Comparison of ENCODE assay signal across 34 cellular contexts in the genomic region with DNA sequence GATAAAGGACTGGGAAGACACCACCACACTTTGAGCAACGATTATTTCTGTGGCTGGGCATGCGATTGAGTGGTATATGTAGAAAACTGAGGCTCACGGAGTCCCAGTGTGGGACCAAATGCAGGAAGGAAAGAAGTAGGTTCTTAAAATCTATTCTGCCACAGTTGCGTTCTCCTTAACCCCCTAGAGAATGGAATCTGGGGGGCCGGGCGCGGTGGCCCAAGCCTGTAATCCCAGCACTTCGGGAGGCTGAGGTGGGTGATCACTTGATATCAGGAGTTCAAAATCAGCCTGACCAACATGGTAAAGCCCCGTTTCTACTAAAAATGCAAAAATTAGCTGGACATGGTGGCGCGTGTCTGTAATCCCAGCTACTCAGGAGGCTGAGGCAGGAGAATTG. TPM values are rescaled to one million over a fixed set of nuclear protein-coding genes. Genes with fewer than 3 reads are reported as not detected.
DNase-seq lines count a peak whose midpoint lies in the region; ATAC-seq, FAIRE-seq and TF ChIP-seq lines count a peak whose summit lies in the region.
"Had no signal": no experiment of that assay in that cellular context is flagged by ENCODE, and none has a peak within 500 bp of the region (broad histone marks: within the 10 kb centered on the region; RNA-seq: fewer than 3 reads in every experiment).

No MANE protein-coding gene starts in this region.

- H3K79me2 ChIP-seq in endothelial cell of umbilical vein (ENCODE audit: control insufficient read depth, insufficient read depth, low read length), result no peaks in the 10 kb centered on the region

- H3K9me3 ChIP-seq in endothelial cell of umbilical vein (replicated peaks; ENCODE audit: control insufficient read depth, insufficient read depth, low read length) (no peaks in the 10 kb centered on the region), kidney (ENCODE audit: control insufficient read depth in 1 of 2, low read length in 2 of 2) (no peaks in the 10 kb centered on the region), spleen (no peaks in the 10 kb centered on the region)
- H3K9me3 ChIP-seq: A549; BE2C; BLaER1; BLaER1 treated with 17β-estradiol and CSF1 and Interleukin-3, amounts not matched to agents 10 nM and 100 nM; Caco-2 had no signal

- H3K27ac ChIP-seq in endothelial cell of umbilical vein (ENCODE audit: insufficient read depth, low read depth, low read length) (no peak overlapping the region), kidney (ENCODE audit: low read depth in 2 of 2, low read length in 2 of 2) (no peak overlapping the region), spleen (no peak overlapping the region)
- H3K27ac ChIP-seq: 22Rv1; A549; BLaER1; BLaER1 treated with 17β-estradiol and CSF1 and Interleukin-3, amounts not matched to agents 10 nM and 100 nM; C4-2B had no signal

- no peak overlapping the region for H2AFZ ChIP-seq in endothelial cell of umbilical vein (ENCODE audit: low read depth, low read length)

- H3K4me2 ChIP-seq in endothelial cell of umbilical vein (ENCODE audit: insufficient read depth, low read length), result no peak overlapping the region
- H3K4me2 ChIP-seq: A549; BLaER1; BLaER1 treated with 17β-estradiol and CSF1 and Interleukin-3, amounts not matched to agents 10 nM and 100 nM had no signal

- TF ChIP-seq POLR2A in endothelial cell of umbilical vein (IDR thresholded peaks at IDR 0.05; ENCODE audit: low read depth, low read length) (no peak), spleen (IDR thresholded peaks at IDR 0.05) (no peak)

- FAIRE-seq in endothelial cell of umbilical vein (lab: Jason Lieb, UNC) (peak; percentile 63), kidney (lab: Jason Lieb, UNC) (no peak)
- FAIRE-seq: A204.1, A549, D721Med had no signal

- no peaks in the 10 kb centered on the region for H4K20me1 ChIP-seq in endothelial cell of umbilical vein (replicated peaks; ENCODE audit: control insufficient read depth, extremely low read depth, insufficient read depth, low read length)
- H4K20me1 ChIP-seq: BLaER1; BLaER1 treated with 17β-estradiol and CSF1 and Interleukin-3, amounts not matched to agents 10 nM and 100 nM had no signal

- TF ChIP-seq CTCF in endothelial cell of umbilical vein (IDR thresholded peaks at IDR 0.05; ENCODE audit: extremely low read depth in 1 of 2, insufficient read depth in 1 of 2, low read depth in 1 of 2, low read length in 2 of 2) (no peak), kidney (IDR thresholded peaks at IDR 0.05; ENCODE audit: borderline replicate concordance, extremely low read depth, insufficient read depth) (no peak), spleen (IDR thresholded peaks at IDR 0.05 in 8 of 11, conservative IDR thresholded peaks at IDR 0.05 in 3 of 11) (no peak)

- no peak overlapping the region for H3K4me3 ChIP-seq in endothelial cell of umbilical vein (replicated peaks in 1 of 3; ENCODE audit: insufficient read depth in 1 of 3, low read depth in 1 of 3, low read length in 3 of 3)
- H3K4me3 ChIP-seq in kidney (ENCODE audit: low read length in 2 of 2), result no peak overlapping the region
- H3K4me3 ChIP-seq in spleen, result no peak overlapping the region
- H3K4me3 ChIP-seq: A549; BLaER1; BLaER1 treated with 17β-estradiol and CSF1 and Interleukin-3, amounts not matched to agents 10 nM and 100 nM had no signal

- no peaks in the 10 kb centered on the region for H3K4me1 ChIP-seq in endothelial cell of umbilical vein (ENCODE audit: control insufficient read depth, extremely low read depth, insufficient read depth, low read length)
- no peaks in the 10 kb centered on the region for H3K4me1 ChIP-seq in kidney (ENCODE audit: control insufficient read depth in 1 of 2, insufficient read depth in 1 of 2, low read depth in 1 of 2, low read length in 2 of 2)
- H3K4me1 ChIP-seq in spleen, result peaks cover 0 to 3% (median 0%) of the 10 kb centered on the region in 6 donors
- H3K4me1 ChIP-seq: A549, BE2C, Caco-2 had no signal

- CTCF ChIA-PET in endothelial cell of umbilical vein (lab: Charles Lee), result interaction anchor here (1.0 to 1.6 kb wide), 4 partner anchors 13 to 142 kb away, joined by 3 read pairs; no protein-coding TSS in a partner anchor

- intact Hi-C loops in endothelial cell of umbilical vein (cut with micrococcal nuclease), result no loop called here
- intact Hi-C loops in kidney (cut with DNase I), result no loop called here
- intact Hi-C loops in posterior vena cava (cut with DNase I), result no loop called here
- intact Hi-C loops in spleen (cut with DNase I; ENCODE audit: low total_unique reads), result no loop called here

- POLR2A ChIA-PET in endothelial cell of umbilical vein (lab: Charles Lee), result no interaction called here

- BruUV-seq in endothelial cell of umbilical vein (replicated peaks; lab: Mats Ljungman, UMichigan), result no TSS peak

- DNase-seq in endothelial cell of umbilical vein (ENCODE audit: low read depth, low spot score) (no peak), kidney (peak; percentile 43), posterior vena cava (ENCODE audit: low spot score) (peak; percentile 53), spleen (peak; percentile 23), anterior cingulate cortex (lab: John Stamatoyannopoulos, UW) (no peak)
- DNase-seq in effector CD8-positive, alpha-beta T cell (lab: John Stamatoyannopoulos, UW), result no peak
- DNase-seq: 8988T; ACHN; AML-193; BE2C; C1 segment of cervical spinal cord; Caco-2; Calu3; CD4-positive, alpha-beta memory T cell; CD4-positive, alpha-beta T cell; CD4-positive, CD25-positive, alpha-beta regulatory T cell; CD8-positive, alpha-beta T cell; COR-L47; DMS 273 treated with DMSO at 0.1 percent for 48 hours; DMS153; DMS53; DMS79; DMS79 treated with DMSO at 0.1 percent for 48 hours; DND-41; EL had no signal

- H3K36me3 ChIP-seq in endothelial cell of umbilical vein (ENCODE audit: control insufficient read depth in 2 of 2, extremely low read depth in 1 of 2, insufficient read depth in 2 of 2, low read length in 2 of 2) (no peaks in the 10 kb centered on the region), kidney (ENCODE audit: control insufficient read depth in 1 of 2, insufficient read depth in 2 of 2, low read length in 2 of 2) (no peaks in the 10 kb centered on the region), spleen (no peaks in the 10 kb centered on the region)
- H3K36me3 ChIP-seq: BE2C; BLaER1; BLaER1 treated with 17β-estradiol and CSF1 and Interleukin-3, amounts not matched to agents 10 nM and 100 nM had no signal

- dilution Hi-C loops in endothelial cell of umbilical vein (cut with MboI; ENCODE audit: extremely low pct_ligation_motif_present, low sequenced_read_pairs), result no loop called here

- 95 to 98% (median 97%) methylated on average over 11 of the region's 11 CpGs for WGBS in spleen, 5 donors

- no peaks in the 10 kb centered on the region for H3K27me3 ChIP-seq in endothelial cell of umbilical vein (ENCODE audit: control insufficient read depth in 2 of 2, insufficient read depth in 2 of 2, low read length in 2 of 2)
- no peaks in the 10 kb centered on the region for H3K27me3 ChIP-seq in spleen (replicated peaks in 1 of 7)
- H3K27me3 ChIP-seq: BE2C; BLaER1; BLaER1 treated with 17β-estradiol and CSF1 and Interleukin-3, amounts not matched to agents 10 nM and 100 nM had no signal

- H3K9ac ChIP-seq in endothelial cell of umbilical vein (replicated peaks; ENCODE audit: extremely low read depth, insufficient read depth, low read length) (no peak overlapping the region), kidney (ENCODE audit: low read length in 2 of 2) (no peak overlapping the region)
- H3K9ac ChIP-seq: BLaER1; BLaER1 treated with 17β-estradiol and CSF1 and Interleukin-3, amounts not matched to agents 10 nM and 100 nM had no signal

- H3K9me1 ChIP-seq in endothelial cell of umbilical vein (replicated peaks; ENCODE audit: control insufficient read depth, extremely low read depth, insufficient read depth, low read length), result no peaks in the 10 kb centered on the region

- ATAC-seq in GM21723 (IDR thresholded peaks at IDR 0.05; ENCODE audit: unreplicated experiment) (no peak), HG03280 (IDR thresholded peaks at IDR 0.05; ENCODE audit: unreplicated experiment) (no peak)
- ATAC-seq: A549; CD8-positive, alpha-beta T cell had no signal

TF ChIP-seq in endothelial cell of umbilical vein, 7 proteins besides CTCF, POLR2A, EP300 and RAD21:
- TF ChIP-seq EZH2 (IDR thresholded peaks at IDR 0.05; ENCODE audit: borderline replicate concordance, low read depth, low read length, severe bottlenecking) (no peak), JUN (IDR thresholded peaks at IDR 0.05; ENCODE audit: borderline replicate concordance, insufficient read depth, insufficient read length, low read depth) (no peak), POLR2AphosphoS5 (IDR thresholded peaks at IDR 0.05; ENCODE audit: insufficient read depth, low read depth, low read length) (no peak), GATA2 (IDR thresholded peaks at IDR 0.05; ENCODE audit: insufficient read depth, insufficient read length, low read depth, low read length) (no peak), FOS (IDR thresholded peaks at IDR 0.05; ENCODE audit: borderline replicate concordance, insufficient read depth, low read length) (no peak), MYC (IDR thresholded peaks at IDR 0.05; ENCODE audit: low read depth, low read length) (no peak)
- TF ChIP-seq, protein P1, sequence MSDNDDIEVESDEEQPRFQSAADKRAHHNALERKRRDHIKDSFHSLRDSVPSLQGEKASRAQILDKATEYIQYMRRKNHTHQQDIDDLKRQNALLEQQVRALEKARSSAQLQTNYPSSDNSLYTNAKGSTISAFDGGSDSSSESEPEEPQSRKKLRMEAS (IDR thresholded peaks at IDR 0.05; ENCODE audit: insufficient read depth, insufficient read length), result no peak

RNA-seq across cellular contexts. Expression of gene CORO1C, which starts 29.9 kb away (rescaled TPM):
- total RNA-seq in endothelial cell of umbilical vein (212 and 240 TPM in 2 replicates), kidney (104 TPM), posterior vena cava (100 to 1,000 TPM; 361 to 548 TPM), spleen (100 to 1,000 TPM in 2 of 7 donors, 10 to 100 TPM in 5; 71.2 to 119 (median 79.1) TPM)
- polyA plus RNA-seq in endothelial cell of umbilical vein (143 and 150 TPM in 2 replicates), kidney (ENCODE audit: insufficient read depth, low read depth, low replicate concordance) (16.6 TPM), spleen (10 to 100 TPM; 12.0 to 26.1 (median 17.1) TPM)
- polyA plus RNA-seq in endothelial cell of umbilical vein (2011; cell fraction: cytosol; rRNA removed), result 131 and 149 TPM in 2 replicates
- 163 and 178 TPM in 2 replicates for polyA plus RNA-seq in endothelial cell of umbilical vein (2011; cell fraction: nucleus; rRNA removed)
- 145 and 176 TPM in 2 replicates for polyA plus RNA-seq in endothelial cell of umbilical vein (2012)
- 782 and 791 TPM in 2 replicates for polyA minus RNA-seq in endothelial cell of umbilical vein
- 102 TPM for polyA minus RNA-seq in endothelial cell of umbilical vein (2011; cell fraction: cytosol; rRNA and poly(A)+ RNA removed)
- 208 and 281 TPM in 2 replicates for polyA minus RNA-seq in endothelial cell of umbilical vein (2011; cell fraction: nucleus; rRNA and poly(A)+ RNA removed)

Comparison
In these comparisons a context has a peak if more than half of its experiments do, and no peak if none do; other contexts are left out.
1. DNase-seq: peak in kidney (single experiment), posterior vena cava (single experiment) and spleen (single experiment); none in endothelial cell of umbilical vein (single experiment), anterior cingulate cortex (0 of 58) and effector CD8-positive, alpha-beta T cell (single experiment).